Comparison of ENCODE assay signal across 3 cellular contexts in genomic region chr9:99624499-99625233, GRCh38.
TF ChIP-seq lines count a peak whose summit lies in the region.

No MANE protein-coding gene starts in this region.

TF ChIP-seq in A549, 52 proteins besides CTCF, POLR2A, EP300 and RAD21:
- TF ChIP-seq RNF2 (IDR thresholded peaks at IDR 0.05; ENCODE audit: borderline replicate concordance, low read depth) (no peak), MAFK (IDR thresholded peaks at IDR 0.05; ENCODE audit: partially characterized antibody) (peak; percentile 86), KDM1A (IDR thresholded peaks at IDR 0.05; ENCODE audit: low read depth) (no peak)
TF ChIP-seq in A549: peak in this region for 1.

TF ChIP-seq in IMR-90, 13 proteins besides CTCF, POLR2A, EP300 and RAD21:
- TF ChIP-seq MAFK (IDR thresholded peaks at IDR 0.05; ENCODE audit: low read depth, low read length): peak; percentile 91
- no peak for TF ChIP-seq CHD1 (IDR thresholded peaks at IDR 0.05; ENCODE audit: low read depth, low read length)

TF ChIP-seq in K562, 482 proteins besides CTCF, POLR2A, EP300 and RAD21:
- peak; percentile 79 for TF ChIP-seq MAFF (IDR thresholded peaks at IDR 0.05; ENCODE audit: low read length)
- TF ChIP-seq MAFK (IDR thresholded peaks at IDR 0.05; ENCODE audit: low read length): peak; percentile 75
- TF ChIP-seq NELFE (IDR thresholded peaks at IDR 0.05; ENCODE audit: insufficient read depth, insufficient read length): no peak
- no peak for TF ChIP-seq ARID4B (CRISPR knock-in tag; IDR thresholded peaks at IDR 0.05)
- TF ChIP-seq MAFG (tag; conservative IDR thresholded peaks at IDR 0.05): peak; percentile 76
- TF ChIP-seq PPARD (CRISPR knock-in tag; IDR thresholded peaks at IDR 0.05): no peak
- TF ChIP-seq C11orf30 (IDR thresholded peaks at IDR 0.05; ENCODE audit: low read depth): peak; percentile 83
- peak; percentile 93 for TF ChIP-seq ZNF316 (IDR thresholded peaks at IDR 0.05)
